Comparison of ENCODE assay signal across 19 cellular contexts in the genomic region with DNA sequence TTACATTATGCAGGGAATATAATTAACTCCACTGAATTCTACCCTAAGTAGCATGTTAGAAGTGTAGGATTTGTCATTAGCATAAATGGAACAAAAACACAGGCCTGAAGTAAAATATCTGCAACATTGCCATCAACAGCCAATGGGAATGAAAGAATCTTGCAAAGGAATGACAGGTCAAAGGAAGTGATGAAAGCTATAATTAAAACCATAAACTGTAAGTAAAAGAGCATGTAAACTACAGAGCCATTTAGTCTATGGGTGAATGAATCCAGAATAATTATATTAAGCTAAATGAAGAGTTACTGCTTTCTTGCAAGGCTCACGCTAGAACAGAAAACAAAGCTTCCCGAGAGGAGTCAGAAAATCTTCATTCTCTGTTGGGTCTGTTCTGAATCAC.
"Had no signal": no experiment of that assay in that cellular context is flagged by ENCODE, and none has a peak within 500 bp of the region (broad histone marks: within the 10 kb centered on the region; RNA-seq: fewer than 3 reads in every experiment).

No MANE protein-coding gene starts in this region.

- DNase-seq: colonic mucosa; dermis blood vessel endothelial cell; esophagus squamous epithelium; foreskin fibroblast; glutamatergic neuron; left cardiac atrium; left ventricle myocardium inferior; lower lobe of right lung; midbrain; psoas muscle; sigmoid colon; stimulated activated CD4-positive, alpha-beta T cell treated with anti-CD3 and anti-CD28 coated beads, Interleukin-12 subunit alpha, Interleukin-12 subunit beta, amount 100 ng/mL, for 4 hours; stimulated activated naive CD4-positive, alpha-beta T cell treated with Interleukin-2 at 50 U/mL for 16 hours; trophoblast cell had no signal

- H3K36me3 Mint-ChIP-seq: memory B cell had no signal

- H3K27ac Mint-ChIP-seq: memory B cell, nephron had no signal

- H3K4me1 Mint-ChIP-seq: memory B cell, nephron had no signal

- ATAC-seq: gastroesophageal sphincter, left cardiac atrium, lower lobe of right lung, psoas muscle had no signal

- H3K27ac ChIP-seq: colonic mucosa, esophagus squamous epithelium, gastroesophageal sphincter, left ventricle myocardium inferior, lower lobe of right lung, neutrophil, psoas muscle, sigmoid colon, skin epidermis had no signal

- H3K9me3 Mint-ChIP-seq: memory B cell, nephron had no signal

- H3K27me3 ChIP-seq: colonic mucosa, esophagus squamous epithelium, gastroesophageal sphincter, neutrophil, sigmoid colon had no signal

- H3K4me1 ChIP-seq: colonic mucosa, esophagus squamous epithelium, gastroesophageal sphincter, left ventricle myocardium inferior, lower lobe of right lung, psoas muscle, sigmoid colon had no signal

- H3K4me3 ChIP-seq: colonic mucosa, esophagus squamous epithelium, gastroesophageal sphincter, left ventricle myocardium inferior, lower lobe of right lung, psoas muscle, sigmoid colon, skin epidermis had no signal

- H3K4me3 Mint-ChIP-seq: memory B cell, nephron had no signal

- H3K27me3 Mint-ChIP-seq: memory B cell had no signal

- H3K9me3 ChIP-seq: colonic mucosa, esophagus squamous epithelium, gastroesophageal sphincter, left ventricle myocardium inferior, lower lobe of right lung, neutrophil, psoas muscle, sigmoid colon had no signal

- H3K36me3 ChIP-seq: colonic mucosa, esophagus squamous epithelium, gastroesophageal sphincter, left ventricle myocardium inferior, lower lobe of right lung, neutrophil, sigmoid colon had no signal
